Comparison of ENCODE assay signal across 8 cellular contexts in the genomic region with DNA sequence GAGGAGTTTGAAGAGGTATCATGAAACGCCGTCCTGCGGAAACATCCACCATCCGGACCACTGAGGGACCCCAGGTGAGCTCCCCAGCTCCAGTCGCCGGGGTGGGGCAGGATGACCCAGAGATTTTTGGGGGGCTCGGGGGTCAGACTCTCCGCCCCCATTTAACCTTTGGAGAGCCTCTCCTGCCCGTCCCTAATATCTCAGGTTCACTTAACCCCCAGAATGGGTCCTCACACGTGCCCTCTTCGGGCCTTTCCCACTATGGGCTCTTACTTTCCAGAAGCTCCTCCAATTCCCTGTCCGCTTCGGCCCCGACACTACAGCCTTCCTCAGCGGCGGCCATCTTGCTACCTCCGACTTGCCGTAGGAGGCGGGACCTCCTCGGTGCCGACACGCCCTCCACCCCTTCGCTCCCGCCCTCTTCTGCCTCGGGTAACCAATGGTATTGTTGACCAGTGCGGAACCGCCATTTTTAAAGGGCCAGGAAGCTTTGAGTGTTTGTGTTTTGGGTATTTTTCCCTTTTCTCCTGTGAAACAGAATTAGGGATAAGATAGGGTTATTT. TPM values are rescaled to one million over a fixed set of nuclear protein-coding genes. Genes with fewer than 3 reads are reported as not detected.
DNase-seq lines count a peak whose midpoint lies in the region; ATAC-seq and TF ChIP-seq lines count a peak whose summit lies in the region.

A gene with protein sequence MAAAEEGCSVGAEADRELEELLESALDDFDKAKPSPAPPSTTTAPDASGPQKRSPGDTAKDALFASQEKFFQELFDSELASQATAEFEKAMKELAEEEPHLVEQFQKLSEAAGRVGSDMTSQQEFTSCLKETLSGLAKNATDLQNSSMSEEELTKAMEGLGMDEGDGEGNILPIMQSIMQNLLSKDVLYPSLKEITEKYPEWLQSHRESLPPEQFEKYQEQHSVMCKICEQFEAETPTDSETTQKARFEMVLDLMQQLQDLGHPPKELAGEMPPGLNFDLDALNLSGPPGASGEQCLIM (minus strand): TSS at position 352 of the 563 bp plus-strand sequence. CDS start 9 bp downstream, at position 343.

- ATAC-seq in HG02870 (IDR thresholded peaks at IDR 0.05; ENCODE audit: unreplicated experiment) (peak; percentile 97), heart left ventricle (peak; percentile 99 to 100 (median 100)), upper lobe of left lung (ENCODE audit: low FRiP score in 2 of 2) (peak; percentile 99 to 100)

- no peaks in the 10 kb centered on the region for H3K27me3 ChIP-seq in heart left ventricle
- no peaks in the 10 kb centered on the region for H3K27me3 ChIP-seq in upper lobe of left lung

- in situ Hi-C loops in GM13976 (cut with MboI; ENCODE audit: low sequenced_read_pairs, unreplicated experiment): no loop called here

- peak; percentile 97 for DNase-seq in GM13976 (ENCODE audit: low spot score)
- DNase-seq in NCI-H146 treated with DMSO at 0.1 percent for 48 hours (lab: John Stamatoyannopoulos, UW; ENCODE audit: unreplicated experiment): peak; percentile 71
- DNase-seq in amniotic epithelial cell (ENCODE audit: low read depth): peak; percentile 91
- DNase-seq in heart left ventricle: peak; percentile 95 to 96 (median 95)
- peak; percentile 94 to 99 (median 96) for DNase-seq in posterior cingulate gyrus
- peak; percentile 95 to 96 for DNase-seq in upper lobe of left lung

- peak within 1 kb of the TSS; percentile 76 to 98 (median 88) for H3K4me3 ChIP-seq in heart left ventricle
- H3K4me3 ChIP-seq in upper lobe of left lung: peak within 1 kb of the TSS; percentile 67 to 93 (median 77)

- peak in 1 of 4 donors; percentile 64 for TF ChIP-seq EP300 in upper lobe of left lung (IDR thresholded peaks at IDR 0.05)

- H3K36me3 ChIP-seq in heart left ventricle: peaks cover 0 to 58% (median 50%) of the 10 kb centered on the region in 9 donors
- peaks cover 21 to 46% (median 37%) of the 10 kb centered on the region in 4 donors for H3K36me3 ChIP-seq in upper lobe of left lung

- peak in 1 of 2 donors; percentile 52 for TF ChIP-seq POLR2A in heart left ventricle (IDR thresholded peaks at IDR 0.05)
- peak in 3 of 4 donors; percentile 62 to 83 (median 69) for TF ChIP-seq POLR2A in upper lobe of left lung (IDR thresholded peaks at IDR 0.05)

- intact Hi-C loops in T-helper 1 cell treated with Interleukin-12 subunit alpha and Interleukin-12 subunit beta and Interleukin-4 antibody, amounts not matched to agents 30 ng/mL and 1 ng/mL, for 36 hours (cut with micrococcal nuclease): loop anchor here (1.0 kb wide), 6 partner anchors 23 to 360 kb away; partner anchors contain the start of genes COPA, DCAF8, IGSF8 and NCSTN
- intact Hi-C loops in heart left ventricle (cut with DNase I): loop anchor here in 4 of 10 donors (2.0 to 5.0 kb wide), 4 partner anchors 22 to 188 kb away; partner anchors contain the start of genes DCAF8 (in 2 of the 4), COPA (in 1 of the 4), IGSF8 (in 1 of the 4) and NCSTN (in 1 of the 4)
- intact Hi-C loops in posterior cingulate gyrus (cut with DNase I): loop anchor here (2.0 kb wide), 1 partner anchor 22 kb away; the partner anchor contains the start of gene DCAF8

- WGBS in heart left ventricle, 4 donors: 0 to 1% (median 0%) methylated on average over 27 of the region's 27 CpGs
- 0 to 1% methylated on average over 27 of the region's 27 CpGs for WGBS in upper lobe of left lung, 2 donors

- H3K9me3 ChIP-seq in heart left ventricle (no peaks in the 10 kb centered on the region), upper lobe of left lung (no peaks in the 10 kb centered on the region)

- no peak for TF ChIP-seq CTCF in GM13976 (IDR thresholded peaks at IDR 0.05; ENCODE audit: borderline replicate concordance, control extremely low read depth, extremely low read depth, insufficient read depth, missing control alignments)
- no peak for TF ChIP-seq CTCF in heart left ventricle (IDR thresholded peaks at IDR 0.05)
- no peak for TF ChIP-seq CTCF in upper lobe of left lung (IDR thresholded peaks at IDR 0.05)

- H3K27ac ChIP-seq in heart left ventricle (peak within 1 kb of the TSS; percentile 56 to 92 (median 84)), upper lobe of left lung (peak within 1 kb of the TSS; percentile 74 to 92 (median 83))

- H3K4me1 ChIP-seq in heart left ventricle (peaks cover 0 to 25% (median 18%) of the 10 kb centered on the region in 12 donors), upper lobe of left lung (peaks cover 12 to 36% (median 21%) of the 10 kb centered on the region in 4 donors)

RNA-seq across cellular contexts. Expression of the gene that starts here (rescaled TPM):
- total RNA-seq in T-helper 1 cell treated with Interleukin-12 subunit alpha and Interleukin-12 subunit beta and Interleukin-4 antibody, amounts not matched to agents 30 ng/mL and 1 ng/mL, for 36 hours: 53.2 and 53.3 TPM in 2 replicates
- total RNA-seq in heart left ventricle: 100 to 1,000 TPM in 1 of 9 donors, 10 to 100 TPM in 8; 65.0 to 105 (median 85.7) TPM
- 10 to 100 TPM; 22.5 to 44.8 TPM for polyA plus RNA-seq in heart left ventricle
- total RNA-seq in upper lobe of left lung: 10 to 100 TPM; 28.3 to 69.1 (median 40.6) TPM

Comparison
In these comparisons a context has a peak if more than half of its experiments do, and no peak if none do; other contexts are left out.
1. Peak in every context shown above with its lines: DNase-seq, ATAC-seq, H3K4me3 ChIP-seq and H3K27ac ChIP-seq.